ENCODE assay signal across 1 cellular context in the genomic region with DNA sequence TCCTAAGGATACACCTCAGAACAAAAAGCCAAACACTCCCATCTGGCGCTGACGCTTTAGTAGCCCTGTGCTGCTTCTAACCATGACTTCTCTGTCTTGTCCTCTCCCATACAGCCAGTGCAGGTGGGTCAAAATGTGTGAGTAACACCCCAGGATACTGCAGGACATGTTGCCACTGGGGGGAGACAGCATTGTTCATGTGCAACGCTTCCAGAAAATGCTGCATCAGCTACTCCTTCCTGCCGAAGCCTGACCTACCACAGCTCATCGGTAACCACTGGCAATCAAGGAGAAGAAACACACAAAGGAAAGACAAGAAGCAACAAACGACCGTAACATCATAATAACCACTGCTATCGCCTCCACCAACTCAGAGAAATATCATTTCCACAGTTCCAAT.
TF ChIP-seq lines count a peak whose summit lies in the region.

No MANE protein-coding gene starts in this region.

TF ChIP-seq in endothelial cell of umbilical vein, 7 proteins besides CTCF, POLR2A, EP300 and RAD21:
- TF ChIP-seq JUN (IDR thresholded peaks at IDR 0.05; ENCODE audit: borderline replicate concordance, insufficient read depth, insufficient read length, low read depth): no peak
- TF ChIP-seq MYC (IDR thresholded peaks at IDR 0.05; ENCODE audit: low read depth, low read length): no peak
- TF ChIP-seq EZH2 (IDR thresholded peaks at IDR 0.05; ENCODE audit: borderline replicate concordance, low read depth, low read length, severe bottlenecking): no peak
- TF ChIP-seq GATA2 (IDR thresholded peaks at IDR 0.05; ENCODE audit: insufficient read depth, insufficient read length, low read depth, low read length): no peak
- TF ChIP-seq POLR2AphosphoS5 (IDR thresholded peaks at IDR 0.05; ENCODE audit: insufficient read depth, low read depth, low read length): no peak
- TF ChIP-seq, protein P1, sequence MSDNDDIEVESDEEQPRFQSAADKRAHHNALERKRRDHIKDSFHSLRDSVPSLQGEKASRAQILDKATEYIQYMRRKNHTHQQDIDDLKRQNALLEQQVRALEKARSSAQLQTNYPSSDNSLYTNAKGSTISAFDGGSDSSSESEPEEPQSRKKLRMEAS (IDR thresholded peaks at IDR 0.05; ENCODE audit: insufficient read depth, insufficient read length): no peak
- TF ChIP-seq FOS (IDR thresholded peaks at IDR 0.05; ENCODE audit: borderline replicate concordance, insufficient read depth, low read length): no peak
TF ChIP-seq in endothelial cell of umbilical vein: peak in this region for 0.
